In genomic region chr5:175472378-175472777, GRCh38 we compare ENCODE assay signal across 31 cellular contexts. TPM values are rescaled to one million over a fixed set of nuclear protein-coding genes. Genes with fewer than 3 reads are reported as not detected.
"Had no signal": no experiment of that assay in that cellular context is flagged by ENCODE, and none has a peak within 500 bp of the region (broad histone marks: within the 10 kb centered on the region; RNA-seq: fewer than 3 reads in every experiment).

No MANE protein-coding gene starts in this region.

- DNase-seq: Karpas-422; MV-4-11; NCI-H1092; NCI-H1105; NCI-H1417 treated with DMSO at 0.1 percent for 48 hours; NCI-H1436 treated with DMSO at 0.1 percent for 48 hours; NCI-H1694 treated with DMSO at 0.1 percent for 48 hours; NCI-H187 treated with DMSO at 0.1 percent for 48 hours; NCI-H2029 treated with DMSO at 0.1 percent for 48 hours; NCI-H2081 treated with DMSO at 0.1 percent for 48 hours; NCI-H2107; NCI-H2171; NCI-H226; NCI-H446 treated with DMSO at 0.1 percent for 48 hours; NCI-H510A; NCI-H524; NCI-H526; NCI-H69; NCI-H748 treated with DMSO at 0.1 percent for 48 hours; NK-92 treated with Interleukin-12 subunit alpha and Interleukin-12 subunit beta, amount 100 ng/mL, for 24 hours; OCI-M1; PC-3; Peyer's patch; SHP77; SIG-M5; SJCRH30 had no signal

- ATAC-seq: PC-3, Right ventricle myocardium inferior, SK-N-SH treated with all-trans-retinoic acid at 6 μM for 48 hours had no signal

RNA-seq across cellular contexts. Expression of gene DRD1, which starts 28.4 kb away (rescaled TPM):
- total RNA-seq: LHCN-M2, MCF 10A, PC-3, Right ventricle myocardium inferior, SJCRH30, SK-MEL-5 had no signal
